In genomic region chr16:66649636-66650205, GRCh38 we compare ENCODE assay signal across 29 cellular contexts. TPM values are rescaled to one million over a fixed set of nuclear protein-coding genes. Genes with fewer than 3 reads are reported as not detected.
DNase-seq lines count a peak whose midpoint lies in the region; ATAC-seq and TF ChIP-seq lines count a peak whose summit lies in the region.
"Had no signal": no experiment of that assay in that cellular context is flagged by ENCODE, and none has a peak within 500 bp of the region (broad histone marks: within the 10 kb centered on the region; RNA-seq: fewer than 3 reads in every experiment).

No MANE protein-coding gene starts in this region.

- H3K4me3 ChIP-seq in mammary epithelial cell (replicated peaks in 1 of 3; ENCODE audit: insufficient read depth in 1 of 3, low read depth in 2 of 3, low read length in 3 of 3) (no peak overlapping the region), mucosa of descending colon (no peak overlapping the region), upper lobe of right lung (no peak overlapping the region), A673 (ENCODE audit: low read depth, low read length, poor library complexity, severe bottlenecking) (no peak overlapping the region)
- H3K4me3 ChIP-seq: gastroesophageal sphincter, spleen, thoracic aorta had no signal

- peak overlapping the region; percentile 87 for H2AFZ ChIP-seq in mammary epithelial cell (ENCODE audit: low read depth, low read length)

- no peak overlapping the region for H3K9ac ChIP-seq in mammary epithelial cell (ENCODE audit: insufficient read depth, low read length)
- H3K9ac ChIP-seq: SK-N-SH had no signal

- BruUV-seq in mammary epithelial cell (replicated peaks; lab: Mats Ljungman, UMichigan) (no TSS peak), A673 (replicated peaks; lab: Mats Ljungman, UMichigan) (no TSS peak)

- H3K4me2 ChIP-seq in mammary epithelial cell (ENCODE audit: insufficient read depth, low read depth, low read length) = peak overlapping the region; percentile 2
- H3K4me2 ChIP-seq: SK-N-SH had no signal

- no peaks in the 10 kb centered on the region for H3K27me3 ChIP-seq in mammary epithelial cell (ENCODE audit: insufficient read depth, low read length)
- no peaks in the 10 kb centered on the region for H3K27me3 ChIP-seq in upper lobe of right lung
- H3K27me3 ChIP-seq in A673 (replicated peaks; ENCODE audit: insufficient read depth, low read depth, low read length, poor library complexity) = no peaks in the 10 kb centered on the region
- H3K27me3 ChIP-seq: gastroesophageal sphincter, neutrophil had no signal

- TF ChIP-seq CTCF in mammary epithelial cell (conservative IDR thresholded peaks at IDR 0.05 in 1 of 2, IDR thresholded peaks at IDR 0.05 in 1 of 2; ENCODE audit: extremely low read depth in 1 of 2, insufficient read depth in 1 of 2, low read depth in 1 of 2, low read length in 2 of 2) (no peak), mucosa of descending colon (IDR thresholded peaks at IDR 0.05) (no peak), upper lobe of right lung (IDR thresholded peaks at IDR 0.05) (no peak), A673 (conservative IDR thresholded peaks at IDR 0.05; ENCODE audit: low read depth, low read length) (no peak)

- no peak overlapping the region for H3K27ac ChIP-seq in mammary epithelial cell (ENCODE audit: insufficient read depth, low read depth, low read length)
- no peak overlapping the region for H3K27ac ChIP-seq in upper lobe of right lung
- H3K27ac ChIP-seq in A673 (ENCODE audit: low read depth, low read length, poor library complexity, severe bottlenecking) = no peak overlapping the region
- H3K27ac ChIP-seq: 22Rv1, gastroesophageal sphincter, neutrophil, spleen, thoracic aorta had no signal

- H3K9me3 ChIP-seq in mammary epithelial cell (replicated peaks; ENCODE audit: insufficient read depth, low read length) (no peaks in the 10 kb centered on the region), mucosa of descending colon (no peaks in the 10 kb centered on the region), upper lobe of right lung (no peaks in the 10 kb centered on the region), A673 (ENCODE audit: low read depth, low read length, poor library complexity, severe bottlenecking) (no peaks in the 10 kb centered on the region)
- H3K9me3 ChIP-seq: gastroesophageal sphincter, neutrophil, SK-N-SH, spleen, thoracic aorta had no signal

- DNase-seq in DMS79 treated with DMSO at 0.1 percent for 48 hours (lab: John Stamatoyannopoulos, UW) (peak; percentile 32), DMS79 (lab: John Stamatoyannopoulos, UW) (no peak), mammary epithelial cell (no peak), mucosa of descending colon (peak in 2 of 3 donors; percentile 57 to 73), upper lobe of right lung (no peak), NCI-H226 (no peak), DMS153 (lab: John Stamatoyannopoulos, UW) (no peak), A673 (ENCODE audit: low spot score) (no peak)
- DNase-seq: activated CD8-positive, alpha-beta memory T cell treated with anti-CD3 and anti-CD28 coated beads, Interleukin-2, amount 50 U/mL, for 48 hours; activated CD8-positive, alpha-beta T cell treated with anti-CD3 and anti-CD28 coated beads for 36 hours; activated naive CD4-positive, alpha-beta T cell treated with anti-CD3 and anti-CD28 coated beads for 36 hours; C1 segment of cervical spinal cord; DMS53; Karpas-422; NCI-H1436; NCI-H2081 treated with DMSO at 0.1 percent for 48 hours; NCI-H446 treated with DMSO at 0.1 percent for 48 hours; PC-3; posterior cingulate gyrus; SK-N-SH; spleen; stimulated activated CD4-positive, alpha-beta T cell treated with anti-CD3 and anti-CD28 coated beads, Interleukin-2, amount 100 ng/mL, for 24 hours; stimulated activated naive CD8-positive, alpha-beta T cell treated with anti-CD3 and anti-CD28 coated beads, Interleukin-15, Interleukin-2, amounts not matched to agents 100 U/mL and 50 U/mL, for 24 hours had no signal

- dilution Hi-C loops in mammary epithelial cell (cut with HindIII; ENCODE audit: low sequenced_read_pairs) = no loop called here

- H4K20me1 ChIP-seq in mammary epithelial cell (ENCODE audit: insufficient read depth, low read length) = no peaks in the 10 kb centered on the region

- H3K4me1 ChIP-seq in mammary epithelial cell (ENCODE audit: insufficient read depth, low read length) (peaks cover 24% of the 10 kb centered on the region), mucosa of descending colon (ENCODE audit: low read depth) (peaks cover 20% of the 10 kb centered on the region), upper lobe of right lung (peaks cover 9% of the 10 kb centered on the region), A673 (ENCODE audit: insufficient read depth, low read length, poor library complexity, severe bottlenecking) (peaks cover 20% of the 10 kb centered on the region)

- CTCF ChIA-PET in mammary epithelial cell (lab: Charles Lee; ENCODE audit: low non-redundant PET) (no interaction called here), A673 (lab: Charles Lee) (interaction anchor here (1.5 kb wide), 1 partner anchor 12 kb away, joined by 17 read pairs; no protein-coding TSS in a partner anchor)

- intact Hi-C loops in mammary epithelial cell (cut with micrococcal nuclease) = no loop called here
- intact Hi-C loops in mucosa of descending colon (cut with DNase I, micrococcal nuclease) = no loop called here
- intact Hi-C loops in upper lobe of right lung (cut with DNase I) = no loop called here
- intact Hi-C loops in A673 (cut with micrococcal nuclease; ENCODE audit: unreplicated experiment) = no loop called here

- ATAC-seq in mucosa of descending colon (peak; percentile 82), upper lobe of right lung (peak; percentile 19)
- ATAC-seq: activated CD8-positive, alpha-beta T cell treated with anti-CD3 and anti-CD28 coated beads for 36 hours; gastroesophageal sphincter; HCT116; PC-3; Right ventricle myocardium inferior; stimulated activated naive CD8-positive, alpha-beta T cell treated with anti-CD3 and anti-CD28 coated beads, Interleukin-15, Interleukin-2, amounts not matched to agents 100 U/mL and 50 U/mL, for 24 hours had no signal

- POLR2A ChIA-PET in A673 (lab: Charles Lee; ENCODE audit: low non-redundant PET) = no interaction called here

- 72% methylated on average over 9 of the region's 9 CpGs for WGBS in mammary epithelial cell (ENCODE audit: low coverage, missing lambda C conversion rate)

- peaks cover 61% of the 10 kb centered on the region for H3K79me2 ChIP-seq in mammary epithelial cell (ENCODE audit: insufficient read depth, low read length)

- in situ Hi-C loops in mammary epithelial cell (cut with MboI; ENCODE audit: low sequenced_read_pairs in 2 of 2) = no loop called here

- H3K36me3 ChIP-seq in mammary epithelial cell (ENCODE audit: insufficient read depth, low read length) = no peaks in the 10 kb centered on the region
- no peaks in the 10 kb centered on the region for H3K36me3 ChIP-seq in mucosa of descending colon (ENCODE audit: low read depth)
- no peaks in the 10 kb centered on the region for H3K36me3 ChIP-seq in upper lobe of right lung
- no peaks in the 10 kb centered on the region for H3K36me3 ChIP-seq in A673 (ENCODE audit: insufficient read depth, low read length, poor library complexity, severe bottlenecking)
- H3K36me3 ChIP-seq: gastroesophageal sphincter, neutrophil, spleen, thoracic aorta had no signal

RNA-seq across cellular contexts. Expression of gene CMTM3, which starts 45.2 kb away (rescaled TPM):
- 10 to 100 TPM; 18.8 to 40.7 TPM for total RNA-seq in mammary epithelial cell
- 23.8 TPM for polyA plus RNA-seq in mammary epithelial cell
- polyA minus RNA-seq in mammary epithelial cell = 20.4 TPM
- 10 to 100 TPM in 1 of 3 donors, 1 to 10 TPM in 2; 3.1 to 15.9 (median 9.3) TPM for total RNA-seq in mucosa of descending colon
- 38.1 TPM for total RNA-seq in upper lobe of right lung
- 25.5 and 31.1 TPM in 2 replicates for total RNA-seq in A673 (2021)

RNA-seq across cellular contexts. Expression of gene CMTM4, which starts 46.8 kb away (rescaled TPM):
- 10 to 100 TPM; 24.0 to 81.7 TPM for total RNA-seq in mammary epithelial cell
- 17.0 TPM for polyA plus RNA-seq in mammary epithelial cell
- polyA minus RNA-seq in mammary epithelial cell = 61.0 TPM
- total RNA-seq in mucosa of descending colon = 100 to 1,000 TPM in 2 of 3 donors, 10 to 100 TPM in 1; 91.6 to 208 (median 155) TPM
- total RNA-seq in upper lobe of right lung = 58.0 TPM
- total RNA-seq in A673 (2021) = 30.3 and 37.7 TPM in 2 replicates

Comparison
In these comparisons a context has a peak if more than half of its experiments do, and no peak if none do; other contexts are left out.
1. DNase-seq: peak in DMS79 treated with DMSO at 0.1 percent for 48 hours (single experiment) and mucosa of descending colon (2 of 3); none in DMS79 (single experiment), mammary epithelial cell (single experiment), upper lobe of right lung (single experiment), NCI-H226 (single experiment), DMS153 (single experiment) and A673 (single experiment).